Comparison of ENCODE assay signal across 17 cellular contexts in the genomic region with DNA sequence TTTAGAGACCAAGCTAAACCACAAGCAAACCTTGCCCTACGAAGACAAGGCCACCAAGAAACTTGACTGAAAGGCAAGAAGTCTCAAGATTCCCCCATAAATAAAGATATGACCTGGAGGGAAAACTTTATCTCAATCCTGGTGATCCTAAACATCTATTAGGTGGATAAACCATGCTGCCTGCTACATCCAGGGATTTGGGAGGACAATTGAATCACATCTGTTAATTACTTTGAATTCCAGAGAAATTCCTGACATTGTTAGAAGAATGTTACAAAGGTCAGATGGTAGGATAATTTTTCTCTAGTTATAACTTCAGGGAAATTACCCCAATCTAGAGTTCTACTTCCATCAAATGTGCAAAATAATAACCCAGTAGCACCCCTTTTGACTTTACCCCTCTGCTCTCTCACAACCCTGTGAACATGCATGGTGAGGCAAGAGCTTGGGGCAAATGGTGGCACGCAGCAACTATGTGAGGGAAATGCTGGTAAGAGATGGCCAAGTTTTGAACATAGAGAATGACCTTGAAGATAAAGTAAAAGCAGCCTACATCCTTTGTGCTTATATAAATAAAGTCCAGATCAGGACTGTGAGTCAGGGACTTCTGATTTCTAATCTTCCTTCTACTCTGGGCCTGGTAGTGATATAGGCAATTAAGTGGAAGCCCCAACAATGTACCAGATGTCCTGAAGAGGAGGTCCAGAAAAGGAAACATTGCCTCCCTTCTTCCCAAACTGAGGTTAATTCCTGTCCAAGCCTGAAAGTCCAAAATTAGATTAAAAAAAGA.
"Had no signal": no experiment of that assay in that cellular context is flagged by ENCODE, and none has a peak within 500 bp of the region (broad histone marks: within the 10 kb centered on the region; RNA-seq: fewer than 3 reads in every experiment).

No MANE protein-coding gene starts in this region.

- H3K4me3 ChIP-seq: adrenal gland, body of pancreas, left lung, prostate gland had no signal

- DNase-seq: activated CD4-positive, alpha-beta T cell treated with anti-CD3 and anti-CD28 coated beads, Interleukin-2, amount 50 U/mL, for 4 hours; activated CD4-positive, CD25-positive, alpha-beta regulatory T cell treated with anti-CD3 and anti-CD28 coated beads, Interleukin-2, amount 50 U/mL, for 72 hours; adrenal gland; body of pancreas; left lung; nephron progenitor cell; stimulated activated CD4-positive, alpha-beta T cell treated with anti-CD3 and anti-CD28 coated beads, Interleukin-2, amount 100 ng/mL, for 24 hours; stimulated activated naive B cell treated with anti-CD40 and anti-IgM and Interleukin-4, amounts not matched to agents 10 μg/mL and 1 μg/mL and 100 μg/mL, for 72 hours; substantia nigra had no signal

- H3K27me3 ChIP-seq: adrenal gland, body of pancreas, left lung had no signal

- H3K27ac ChIP-seq: adrenal gland, body of pancreas, left lung, prostate gland had no signal

- H3K36me3 ChIP-seq: adrenal gland, left lung, prostate gland had no signal

- ATAC-seq: body of pancreas; esophagus mucosa; left lung; sciatic nerve; stimulated activated naive B cell treated with anti-CD40 and anti-IgM and Interleukin-4, amounts not matched to agents 10 μg/mL and 1 μg/mL and 100 μg/mL, for 72 hours had no signal

- H3K9me3 Mint-ChIP-seq: activated naive CD4-positive, alpha-beta T cell treated with anti-CD3 and anti-CD28 coated beads for 36 hours; dendritic cell treated with granulocyte-macrophage colony-stimulating factor and Interleukin-4, amounts not matched to agents 40 ng/mL and 50 ng/mL, for 4 days; memory B cell; nephron progenitor cell; stimulated activated naive B cell treated with anti-CD40 and anti-IgM and Interleukin-4, amounts not matched to agents 10 μg/mL and 1 μg/mL and 100 μg/mL, for 72 hours; T-helper 2 cell treated with Interferon-gamma antibody and Interleukin-4, amounts not matched to agents 5 μg/mL and 100 μg/mL, for 36 hours; type B pancreatic cell had no signal

- H3K4me1 ChIP-seq: body of pancreas, left lung, prostate gland had no signal

- H3K4me3 Mint-ChIP-seq: activated naive CD4-positive, alpha-beta T cell treated with anti-CD3 and anti-CD28 coated beads for 36 hours; dendritic cell treated with granulocyte-macrophage colony-stimulating factor and Interleukin-4, amounts not matched to agents 40 ng/mL and 50 ng/mL, for 4 days; memory B cell; nephron progenitor cell; stimulated activated naive B cell treated with anti-CD40 and anti-IgM and Interleukin-4, amounts not matched to agents 10 μg/mL and 1 μg/mL and 100 μg/mL, for 72 hours; type B pancreatic cell had no signal

- H3K36me3 Mint-ChIP-seq: memory B cell; stimulated activated naive B cell treated with anti-CD40 and anti-IgM and Interleukin-4, amounts not matched to agents 10 μg/mL and 1 μg/mL and 100 μg/mL, for 72 hours; type B pancreatic cell had no signal

- H3K27me3 Mint-ChIP-seq: dendritic cell treated with granulocyte-macrophage colony-stimulating factor and Interleukin-4, amounts not matched to agents 40 ng/mL and 50 ng/mL, for 4 days; memory B cell; stimulated activated naive B cell treated with anti-CD40 and anti-IgM and Interleukin-4, amounts not matched to agents 10 μg/mL and 1 μg/mL and 100 μg/mL, for 72 hours; type B pancreatic cell had no signal

- H3K9me3 ChIP-seq: adrenal gland, body of pancreas, left lung, prostate gland had no signal

- H3K27ac Mint-ChIP-seq: activated naive CD4-positive, alpha-beta T cell treated with anti-CD3 and anti-CD28 coated beads for 36 hours; dendritic cell treated with granulocyte-macrophage colony-stimulating factor and Interleukin-4, amounts not matched to agents 40 ng/mL and 50 ng/mL, for 4 days; memory B cell; nephron progenitor cell; stimulated activated naive B cell treated with anti-CD40 and anti-IgM and Interleukin-4, amounts not matched to agents 10 μg/mL and 1 μg/mL and 100 μg/mL, for 72 hours; type B pancreatic cell had no signal
